ENCODE assay signal across 8 cellular contexts in genomic region chr2:48205137-48205798, GRCh38.
A peak's percentile ranks its signal among the peaks of the same experiment; 100 is the strongest.
DNase-seq lines count a peak whose midpoint lies in the region; ATAC-seq and TF ChIP-seq lines count a peak whose summit lies in the region.

No MANE protein-coding gene starts in this region.

- no peaks in the 10 kb centered on the region for H3K9me3 ChIP-seq in CD4-positive, alpha-beta memory T cell (ENCODE audit: control insufficient read depth in 1 of 2, low read length in 2 of 2)

- peak overlapping the region in 4 of 5 experiments; percentile 62 to 81 (median 69) for H3K27ac Mint-ChIP-seq in brain
- H3K27ac Mint-ChIP-seq in activated CD4-positive, alpha-beta memory T cell treated with anti-CD3 and anti-CD28 coated beads, Interleukin-2, amount 10 ng/mL, durations not matched to agents 7 days and 5 days: no peak overlapping the region
- H3K27ac Mint-ChIP-seq in CD4-positive, alpha-beta memory T cell: no peak overlapping the region

- H3K27me3 ChIP-seq in CD4-positive, alpha-beta memory T cell (ENCODE audit: insufficient read depth, low read length): no peaks in the 10 kb centered on the region

- ATAC-seq in GM18909 (IDR thresholded peaks at IDR 0.05; ENCODE audit: poor library complexity, unreplicated experiment): peak; percentile 77
- ATAC-seq in HG03045 (IDR thresholded peaks at IDR 0.05; ENCODE audit: unreplicated experiment): peak; percentile 57

- H3K4me1 Mint-ChIP-seq in brain: peaks cover 37% of the 10 kb centered on the region
- H3K4me1 Mint-ChIP-seq in activated CD4-positive, alpha-beta memory T cell treated with anti-CD3 and anti-CD28 coated beads, Interleukin-2, amount 10 ng/mL, durations not matched to agents 7 days and 5 days: no peaks in the 10 kb centered on the region
- H3K4me1 Mint-ChIP-seq in CD4-positive, alpha-beta memory T cell: peaks cover 0 to 4% (median 2%) of the 10 kb centered on the region in 4 donors

- H3K4me3 Mint-ChIP-seq in brain: peak overlapping the region in 2 of 5 experiments; percentile 50 to 68
- no peak overlapping the region for H3K4me3 Mint-ChIP-seq in activated CD4-positive, alpha-beta memory T cell treated with anti-CD3 and anti-CD28 coated beads, Interleukin-2, amount 10 ng/mL, durations not matched to agents 7 days and 5 days
- no peak overlapping the region for H3K4me3 Mint-ChIP-seq in CD4-positive, alpha-beta memory T cell

- peaks cover 8% of the 10 kb centered on the region for H3K27me3 Mint-ChIP-seq in brain
- no peaks in the 10 kb centered on the region for H3K27me3 Mint-ChIP-seq in activated CD4-positive, alpha-beta memory T cell treated with anti-CD3 and anti-CD28 coated beads, Interleukin-2, amount 10 ng/mL, durations not matched to agents 7 days and 5 days
- H3K27me3 Mint-ChIP-seq in CD4-positive, alpha-beta memory T cell: no peaks in the 10 kb centered on the region

- POLR2A ChIA-PET in activated CD4-positive, alpha-beta memory T cell treated with anti-CD3 and anti-CD28 coated beads, Interleukin-2, amount 10 ng/mL, durations not matched to agents 7 days and 5 days (lab: Charles Lee): no interaction called here
- POLR2A ChIA-PET in CD4-positive, alpha-beta memory T cell (lab: Charles Lee; ENCODE audit: partially characterized antibody): no interaction called here

- CTCF ChIA-PET in activated CD4-positive, alpha-beta memory T cell treated with anti-CD3 and anti-CD28 coated beads, Interleukin-2, amount 10 ng/mL, durations not matched to agents 7 days and 5 days (lab: Charles Lee): no interaction called here
- CTCF ChIA-PET in CD4-positive, alpha-beta memory T cell (lab: Charles Lee; ENCODE audit: partially characterized antibody): no interaction called here

- H3K27ac ChIP-seq in CD4-positive, alpha-beta memory T cell (ENCODE audit: low read depth, low read length): no peak overlapping the region

- H3K36me3 ChIP-seq in CD4-positive, alpha-beta memory T cell (ENCODE audit: insufficient read depth, low read length): no peaks in the 10 kb centered on the region

- no peaks in the 10 kb centered on the region for H3K4me1 ChIP-seq in CD4-positive, alpha-beta memory T cell (ENCODE audit: insufficient read depth, low read length)

- no peaks in the 10 kb centered on the region for H3K36me3 Mint-ChIP-seq in brain
- no peaks in the 10 kb centered on the region for H3K36me3 Mint-ChIP-seq in activated CD4-positive, alpha-beta memory T cell treated with anti-CD3 and anti-CD28 coated beads, Interleukin-2, amount 10 ng/mL, durations not matched to agents 7 days and 5 days (ENCODE audit: low read depth)
- no peaks in the 10 kb centered on the region for H3K36me3 Mint-ChIP-seq in CD4-positive, alpha-beta memory T cell

- no peak overlapping the region for H3K4me3 ChIP-seq in CD4-positive, alpha-beta memory T cell (ENCODE audit: low read length in 2 of 2)

- peaks cover 0 to 4% (median 0%) of the 10 kb centered on the region in 5 experiments for H3K9me3 Mint-ChIP-seq in brain
- no peaks in the 10 kb centered on the region for H3K9me3 Mint-ChIP-seq in activated CD4-positive, alpha-beta memory T cell treated with anti-CD3 and anti-CD28 coated beads, Interleukin-2, amount 10 ng/mL, durations not matched to agents 7 days and 5 days
- H3K9me3 Mint-ChIP-seq in CD4-positive, alpha-beta memory T cell: no peaks in the 10 kb centered on the region

- TF ChIP-seq CTCF in brain (conservative IDR thresholded peaks at IDR 0.05): no peak

- intact Hi-C loops in CD4-positive, alpha-beta memory T cell (cut with micrococcal nuclease): no loop called here

- DNase-seq in putamen (ENCODE audit: low spot score): peak; percentile 99
- no peak for DNase-seq in activated CD4-positive, alpha-beta memory T cell treated with anti-CD3 and anti-CD28 coated beads, Interleukin-2, amount 10 ng/mL, durations not matched to agents 7 days and 5 days
- no peak for DNase-seq in NOMO-1 treated with dmso at 0.1 percent for 144 hours (lab: John Stamatoyannopoulos, UW; ENCODE audit: unreplicated experiment)
- DNase-seq in activated CD8-positive, alpha-beta memory T cell treated with anti-CD3 and anti-CD28 coated beads for 24 hours: no peak
- DNase-seq in CD4-positive, alpha-beta memory T cell: no peak

Comparison
In these comparisons a context has a peak if more than half of its experiments do, and no peak if none do; other contexts are left out.
1. H3K27ac Mint-ChIP-seq: peak in brain (4 of 5); none in activated CD4-positive, alpha-beta memory T cell treated with anti-CD3 and anti-CD28 coated beads, Interleukin-2, amount 10 ng/mL, durations not matched to agents 7 days and 5 days (single experiment) and CD4-positive, alpha-beta memory T cell (0 of 7).